Comparison of ENCODE assay signal across 12 cellular contexts in the genomic region with DNA sequence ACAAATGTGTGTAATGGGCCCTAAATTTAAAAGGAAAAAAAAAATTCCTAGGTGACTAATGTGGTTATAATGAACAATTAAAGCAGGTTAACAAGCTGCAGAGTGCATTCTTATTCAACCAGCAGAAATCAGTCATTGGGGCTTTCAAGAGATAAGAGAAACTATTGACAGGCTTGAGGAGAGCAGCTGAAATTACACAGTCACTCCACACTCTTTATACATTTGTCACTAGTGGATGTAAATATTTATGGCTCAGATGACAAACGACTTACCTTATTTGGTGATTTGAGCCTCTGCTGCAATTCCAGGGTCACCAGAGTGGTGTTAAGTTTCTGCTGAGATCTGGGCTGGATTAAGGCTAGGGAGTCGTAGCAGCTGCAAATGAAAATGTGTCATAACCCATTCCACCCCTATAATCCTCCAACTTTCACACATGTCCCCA.
DNase-seq lines count a peak whose midpoint lies in the region; ATAC-seq and TF ChIP-seq lines count a peak whose summit lies in the region.
"Had no signal": no experiment of that assay in that cellular context is flagged by ENCODE, and none has a peak within 500 bp of the region (broad histone marks: within the 10 kb centered on the region; RNA-seq: fewer than 3 reads in every experiment).

No MANE protein-coding gene starts in this region.

- no peaks in the 10 kb centered on the region for H3K27me3 ChIP-seq in endodermal cell (ENCODE audit: control insufficient read depth, insufficient read depth, low read length, poor library complexity, severe bottlenecking)
- H3K27me3 ChIP-seq in psoas muscle (ENCODE audit: insufficient read depth in 3 of 3, low read length in 2 of 3), result no peaks in the 10 kb centered on the region

- no peaks in the 10 kb centered on the region for H3K36me3 Mint-ChIP-seq in endodermal cell (ENCODE audit: low read depth)
- H3K36me3 Mint-ChIP-seq in activated T-helper 17 cell treated with anti-CD3 and anti-CD28 coated beads, Interleukin-2, amount 50 U/mL, for 72 hours (ENCODE audit: low read depth), result no peaks in the 10 kb centered on the region
- no peaks in the 10 kb centered on the region for H3K36me3 Mint-ChIP-seq in activated CD8-positive, alpha-beta memory T cell treated with anti-CD3 and anti-CD28 coated beads, Interleukin-2, amount 10 ng/mL, durations not matched to agents 7 days and 5 days
- H3K36me3 Mint-ChIP-seq: activated naive CD8-positive, alpha-beta T cell had no signal

- peak in 3 of 4 donors; percentile 43 to 71 (median 60) for ATAC-seq in psoas muscle
- no peak for ATAC-seq in activated T-helper 17 cell treated with anti-CD3 and anti-CD28 coated beads, Interleukin-2, amount 50 U/mL, for 72 hours (replicated peaks)
- ATAC-seq in HG02759 (IDR thresholded peaks at IDR 0.05; ENCODE audit: unreplicated experiment), result no peak
- no peak for ATAC-seq in activated CD8-positive, alpha-beta memory T cell treated with anti-CD3 and anti-CD28 coated beads, Interleukin-2, amount 10 ng/mL, durations not matched to agents 7 days and 5 days
- ATAC-seq: left cardiac atrium had no signal

- WGBS in endodermal cell (ENCODE audit: insufficient coverage in 1 of 2, insufficient read length in 1 of 2), 2 experiments, result 78% methylated on average over 2 of the region's 2 CpGs; no CpG with 5 or more reads in 1 of the 2 experiments
- WGBS in psoas muscle, 3 donors, result 19 to 35% (median 23%) methylated on average over 2 of the region's 2 CpGs

- H3K9ac ChIP-seq in endodermal cell (ENCODE audit: extremely low read depth, low read length, poor library complexity, severe bottlenecking), result no peak overlapping the region

- H3K36me3 ChIP-seq in endodermal cell (ENCODE audit: control insufficient read depth, insufficient read depth, low read length) (no peaks in the 10 kb centered on the region), psoas muscle (ENCODE audit: insufficient read depth in 1 of 2, low read depth in 1 of 2) (no peaks in the 10 kb centered on the region)

- no peaks in the 10 kb centered on the region for H3K9me3 Mint-ChIP-seq in endodermal cell
- H3K9me3 Mint-ChIP-seq in activated T-helper 17 cell treated with anti-CD3 and anti-CD28 coated beads, Interleukin-2, amount 50 U/mL, for 72 hours, result peaks cover 4% of the 10 kb centered on the region
- peaks cover 3% of the 10 kb centered on the region for H3K9me3 Mint-ChIP-seq in activated CD8-positive, alpha-beta memory T cell treated with anti-CD3 and anti-CD28 coated beads, Interleukin-2, amount 10 ng/mL, durations not matched to agents 7 days and 5 days (ENCODE audit: low read depth)
- H3K9me3 Mint-ChIP-seq: activated CD4-positive, alpha-beta T cell treated with anti-CD3 and anti-CD28 coated beads, Interleukin-2, amount 10 ng/mL, durations not matched to agents 7 days and 5 days had no signal

- no peak overlapping the region for H3K4me3 Mint-ChIP-seq in endodermal cell
- H3K4me3 Mint-ChIP-seq in activated T-helper 17 cell treated with anti-CD3 and anti-CD28 coated beads, Interleukin-2, amount 50 U/mL, for 72 hours, result no peak overlapping the region
- H3K4me3 Mint-ChIP-seq in activated CD8-positive, alpha-beta memory T cell treated with anti-CD3 and anti-CD28 coated beads, Interleukin-2, amount 10 ng/mL, durations not matched to agents 7 days and 5 days, result no peak overlapping the region
- H3K4me3 Mint-ChIP-seq: activated CD4-positive, alpha-beta T cell treated with anti-CD3 and anti-CD28 coated beads, Interleukin-2, amount 10 ng/mL, durations not matched to agents 7 days and 5 days; activated naive CD8-positive, alpha-beta T cell had no signal

- H3K4me3 ChIP-seq in endodermal cell (ENCODE audit: low read length) (no peak overlapping the region), psoas muscle (no peak overlapping the region)

- POLR2A ChIA-PET in HEK293T (lab: Yijun Ruan, JAX), result no interaction called here

- no peak for TF ChIP-seq CTCF in endodermal cell (conservative IDR thresholded peaks at IDR 0.05)
- no peak for TF ChIP-seq CTCF in psoas muscle (IDR thresholded peaks at IDR 0.05)

- DNase-seq in HEK293T (ENCODE audit: extremely low spot score), result peak; percentile 72
- DNase-seq in NCI-H510A treated with DMSO at 0.1 percent for 48 hours (lab: John Stamatoyannopoulos, UW), result peak; percentile 86
- DNase-seq in endodermal cell, result no peak
- no peak for DNase-seq in psoas muscle
- DNase-seq in activated CD8-positive, alpha-beta memory T cell treated with anti-CD3 and anti-CD28 coated beads, Interleukin-2, amount 10 ng/mL, durations not matched to agents 7 days and 5 days, result no peak
- DNase-seq: activated CD4-positive, alpha-beta T cell treated with anti-CD3 and anti-CD28 coated beads, Interleukin-2, amount 10 ng/mL, durations not matched to agents 7 days and 5 days; Kasumi-1; left cardiac atrium; RPMI8226 had no signal

- H3K27ac ChIP-seq in endodermal cell (ENCODE audit: low read depth, low read length), result no peak overlapping the region
- no peak overlapping the region for H3K27ac ChIP-seq in psoas muscle

- H3K4me1 Mint-ChIP-seq in endodermal cell, result peaks cover 20% of the 10 kb centered on the region
- H3K4me1 Mint-ChIP-seq in activated T-helper 17 cell treated with anti-CD3 and anti-CD28 coated beads, Interleukin-2, amount 50 U/mL, for 72 hours, result no peaks in the 10 kb centered on the region
- no peaks in the 10 kb centered on the region for H3K4me1 Mint-ChIP-seq in activated CD8-positive, alpha-beta memory T cell treated with anti-CD3 and anti-CD28 coated beads, Interleukin-2, amount 10 ng/mL, durations not matched to agents 7 days and 5 days
- H3K4me1 Mint-ChIP-seq: activated CD4-positive, alpha-beta T cell treated with anti-CD3 and anti-CD28 coated beads, Interleukin-2, amount 10 ng/mL, durations not matched to agents 7 days and 5 days had no signal

- intact Hi-C loops in psoas muscle (cut with DNase I), result no loop called here

- H3K9me3 ChIP-seq in endodermal cell (ENCODE audit: control insufficient read depth, low read length) (no peaks in the 10 kb centered on the region), psoas muscle (no peaks in the 10 kb centered on the region)

- H3K27ac Mint-ChIP-seq in endodermal cell, result peak overlapping the region; percentile 11
- H3K27ac Mint-ChIP-seq in activated T-helper 17 cell treated with anti-CD3 and anti-CD28 coated beads, Interleukin-2, amount 50 U/mL, for 72 hours, result no peak overlapping the region
- no peak overlapping the region for H3K27ac Mint-ChIP-seq in activated CD8-positive, alpha-beta memory T cell treated with anti-CD3 and anti-CD28 coated beads, Interleukin-2, amount 10 ng/mL, durations not matched to agents 7 days and 5 days
- H3K27ac Mint-ChIP-seq: activated CD4-positive, alpha-beta T cell treated with anti-CD3 and anti-CD28 coated beads, Interleukin-2, amount 10 ng/mL, durations not matched to agents 7 days and 5 days; activated naive CD8-positive, alpha-beta T cell had no signal

- no peaks in the 10 kb centered on the region for H3K27me3 Mint-ChIP-seq in endodermal cell (ENCODE audit: insufficient read depth)
- no peaks in the 10 kb centered on the region for H3K27me3 Mint-ChIP-seq in activated T-helper 17 cell treated with anti-CD3 and anti-CD28 coated beads, Interleukin-2, amount 50 U/mL, for 72 hours
- no peaks in the 10 kb centered on the region for H3K27me3 Mint-ChIP-seq in activated CD8-positive, alpha-beta memory T cell treated with anti-CD3 and anti-CD28 coated beads, Interleukin-2, amount 10 ng/mL, durations not matched to agents 7 days and 5 days
- H3K27me3 Mint-ChIP-seq: activated CD4-positive, alpha-beta T cell treated with anti-CD3 and anti-CD28 coated beads, Interleukin-2, amount 10 ng/mL, durations not matched to agents 7 days and 5 days; activated naive CD8-positive, alpha-beta T cell had no signal

- CTCF ChIA-PET in HEK293T (lab: Yijun Ruan, JAX), result no interaction called here
- CTCF ChIA-PET in activated CD8-positive, alpha-beta memory T cell treated with anti-CD3 and anti-CD28 coated beads, Interleukin-2, amount 10 ng/mL, durations not matched to agents 7 days and 5 days (lab: Charles Lee), result no interaction called here

- no peaks in the 10 kb centered on the region for H3K4me1 ChIP-seq in endodermal cell (ENCODE audit: control insufficient read depth, insufficient read depth, low read length)
- peaks cover 6% of the 10 kb centered on the region for H3K4me1 ChIP-seq in psoas muscle

TF ChIP-seq in HEK293T, 16 proteins besides CTCF, POLR2A, EP300 and RAD21:
- TF ChIP-seq ZNF384 (IDR thresholded peaks at IDR 0.05), result peak; percentile 76
- TF ChIP-seq CTBP1 (IDR thresholded peaks at IDR 0.05; ENCODE audit: borderline replicate concordance), result peak; percentile 90
- TF ChIP-seq FOXM1 (IDR thresholded peaks at IDR 0.05; ENCODE audit: borderline replicate concordance), result peak; percentile 71; the same call in 1 of the 2 replicates
- peak; percentile 96 for TF ChIP-seq PKNOX1 (IDR thresholded peaks at IDR 0.05)
- no peak for TF ChIP-seq HDGF (IDR thresholded peaks at IDR 0.05; ENCODE audit: borderline replicate concordance)
- no peak for TF ChIP-seq ELF4 (IDR thresholded peaks at IDR 0.05)
- no peak for TF ChIP-seq SUZ12 (IDR thresholded peaks at IDR 0.05)
- peak; percentile 65; the same call in 1 of the 2 replicates for TF ChIP-seq ARNT (IDR thresholded peaks at IDR 0.05)
- TF ChIP-seq FOXA1 (IDR thresholded peaks at IDR 0.05), result no peak
- TF ChIP-seq TARDBP (IDR thresholded peaks at IDR 0.05), result no peak
- no peak for TF ChIP-seq FOXK2 (IDR thresholded peaks at IDR 0.05)
- TF ChIP-seq L3MBTL2 (conservative IDR thresholded peaks at IDR 0.05), result no peak
- TF ChIP-seq LEF1 (IDR thresholded peaks at IDR 0.05; ENCODE audit: borderline replicate concordance), result peak; percentile 83; the same call in 1 of the 2 replicates
- TF ChIP-seq NFRKB (IDR thresholded peaks at IDR 0.05), result no peak
- TF ChIP-seq SP1 (IDR thresholded peaks at IDR 0.05), result no peak
- TF ChIP-seq BHLHE40 (IDR thresholded peaks at IDR 0.05; ENCODE audit: borderline replicate concordance), result no peak

Comparison
In these comparisons a context has a peak if more than half of its experiments do, and no peak if none do; other contexts are left out.
1. DNase-seq: peak in HEK293T (single experiment) and NCI-H510A treated with DMSO at 0.1 percent for 48 hours (single experiment); none in endodermal cell (single experiment), psoas muscle (0 of 2) and activated CD8-positive, alpha-beta memory T cell treated with anti-CD3 and anti-CD28 coated beads, Interleukin-2, amount 10 ng/mL, durations not matched to agents 7 days and 5 days (single experiment).
2. ATAC-seq: peak in psoas muscle (3 of 4); none in activated T-helper 17 cell treated with anti-CD3 and anti-CD28 coated beads, Interleukin-2, amount 50 U/mL, for 72 hours (single experiment), HG02759 (single experiment) and activated CD8-positive, alpha-beta memory T cell treated with anti-CD3 and anti-CD28 coated beads, Interleukin-2, amount 10 ng/mL, durations not matched to agents 7 days and 5 days (single experiment).